Comparison of ENCODE assay signal across 2 cellular contexts in the genomic region with DNA sequence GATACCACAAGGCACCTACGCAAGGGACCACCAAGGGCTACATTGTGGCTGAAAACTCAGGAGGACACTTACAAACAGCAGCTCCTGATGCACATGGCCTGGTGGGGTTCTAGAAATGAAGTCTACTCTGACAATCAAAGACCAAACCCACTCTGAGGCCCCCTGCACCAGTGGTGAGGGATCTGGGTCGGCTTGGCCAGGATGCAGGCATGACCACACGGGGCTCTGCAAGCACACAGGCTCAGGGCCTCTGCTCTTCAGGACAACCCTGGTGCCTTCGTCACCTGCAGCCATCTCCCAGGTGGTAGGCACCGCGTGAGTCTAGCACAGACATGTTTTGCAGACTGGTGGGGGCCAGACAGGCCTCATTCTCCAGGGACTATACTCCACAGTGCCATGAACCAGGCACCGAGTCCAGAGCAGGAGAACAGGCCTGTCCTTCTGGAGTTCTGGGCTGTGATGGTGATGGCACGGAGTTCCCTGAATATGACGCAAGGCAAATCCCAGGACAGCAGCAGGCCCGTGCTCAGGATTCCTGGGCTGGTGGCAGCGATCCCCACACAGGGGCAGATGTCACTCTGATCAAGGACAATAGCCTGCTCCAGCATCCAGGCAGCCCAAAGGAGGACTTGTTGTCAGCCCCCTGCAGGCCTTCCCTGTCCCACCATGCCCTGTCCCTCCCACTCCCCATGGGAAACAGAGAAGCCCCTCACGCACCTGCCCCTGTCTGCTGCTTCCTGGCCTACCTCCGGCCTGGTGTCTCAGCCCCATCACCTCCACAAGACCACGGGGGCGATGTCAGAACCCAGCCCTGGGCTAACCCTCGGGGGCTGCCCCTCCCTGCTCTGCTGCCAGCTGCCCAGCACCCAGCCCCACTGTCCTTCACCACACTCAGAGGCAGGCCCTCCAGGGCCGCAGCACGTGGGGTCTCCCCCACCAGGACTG.
TF ChIP-seq lines count a peak whose summit lies in the region.

No MANE protein-coding gene starts in this region.

TF ChIP-seq in HEK293, 187 proteins besides CTCF, POLR2A, EP300 and RAD21:
- TF ChIP-seq PBX3 (CRISPR knock-in tag; IDR thresholded peaks at IDR 0.05) (no peak), WT1 (tag by site-specific recombination; IDR thresholded peaks at IDR 0.05) (no peak), GLIS2 (tag by site-specific recombination; IDR thresholded peaks at IDR 0.05) (peak; percentile 46; the same call in 1 of the 2 replicates), ZBTB10 (tag by site-specific recombination; IDR thresholded peaks at IDR 0.05) (no peak)

TF ChIP-seq in H1, 55 proteins besides CTCF, POLR2A, EP300 and RAD21:
- no peak for TF ChIP-seq TCF12 (IDR thresholded peaks at IDR 0.05; ENCODE audit: low read depth, low read length)
- no peak for TF ChIP-seq E2F6 (IDR thresholded peaks at IDR 0.05)
- no peak for TF ChIP-seq SAP30 (IDR thresholded peaks at IDR 0.05; ENCODE audit: insufficient read depth, insufficient replicate concordance, low read length)
- no peak for TF ChIP-seq POU5F1 (IDR thresholded peaks at IDR 0.05; ENCODE audit: low read depth, low read length)
- TF ChIP-seq SIX5 (IDR thresholded peaks at IDR 0.05; ENCODE audit: low read depth, low read length) = no peak
- no peak for TF ChIP-seq CBX8 (IDR thresholded peaks at IDR 0.05; ENCODE audit: borderline replicate concordance, low read depth, low read length)
- no peak for TF ChIP-seq GTF2F1 (IDR thresholded peaks at IDR 0.05; ENCODE audit: borderline replicate concordance, low read depth, low read length)
- no peak for TF ChIP-seq EZH2 (IDR thresholded peaks at IDR 0.05; ENCODE audit: low read depth, low read length, severe bottlenecking)
- TF ChIP-seq KDM1A (IDR thresholded peaks at IDR 0.05; ENCODE audit: borderline replicate concordance, low read length) = no peak
